ENCODE assay signal across 16 cellular contexts in the genomic region with DNA sequence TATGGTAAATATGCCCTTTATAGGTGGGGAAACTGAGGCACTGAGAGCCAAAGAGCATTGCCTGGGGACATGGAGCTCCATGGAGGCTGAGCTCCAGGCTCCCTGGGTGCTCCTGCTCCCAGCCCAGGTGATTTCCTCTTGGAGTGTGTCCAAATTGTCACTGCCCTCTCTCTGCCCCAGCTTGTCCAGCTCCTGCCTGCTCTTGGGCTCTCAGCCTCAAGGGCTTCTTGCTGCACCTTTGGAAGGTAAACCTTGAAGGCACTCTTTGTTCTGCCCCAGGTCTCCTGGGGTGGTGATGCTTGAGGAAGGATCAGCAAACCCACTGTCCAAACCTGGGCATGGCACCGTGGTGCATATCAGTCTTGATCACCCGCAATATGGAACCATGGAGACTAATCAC.
"Had no signal": no experiment of that assay in that cellular context is flagged by ENCODE, and none has a peak within 500 bp of the region (broad histone marks: within the 10 kb centered on the region; RNA-seq: fewer than 3 reads in every experiment).

No MANE protein-coding gene starts in this region.

- H3K9me3 Mint-ChIP-seq: activated CD4-positive, alpha-beta memory T cell treated with anti-CD3 and anti-CD28 coated beads for 36 hours; activated T-cell treated with anti-CD3 and anti-CD28 coated beads, Interleukin-2, amount 50 U/mL, for 4 hours; nephron progenitor cell; stimulated activated effector memory CD8-positive, alpha-beta T cell treated with anti-CD3 and anti-CD28 coated beads, Interleukin-12 subunit alpha, Interleukin-12 subunit beta, amount 100 ng/mL, for 72 hours had no signal

- DNase-seq: activated CD4-positive, alpha-beta memory T cell treated with anti-CD3 and anti-CD28 coated beads for 36 hours; activated CD4-positive, alpha-beta T cell treated with anti-CD3 and anti-CD28 coated beads for 1 hour; activated gamma-delta T cell; activated T-cell treated with anti-CD3 and anti-CD28 coated beads, Interleukin-2, amount 50 U/mL, for 4 hours; amygdala; foreskin melanocyte; heart left ventricle; left ventricle myocardium inferior; mesendoderm; nephron progenitor cell; psoas muscle; right lobe of liver; uterus had no signal

- H3K27ac Mint-ChIP-seq: activated CD4-positive, alpha-beta memory T cell treated with anti-CD3 and anti-CD28 coated beads for 36 hours; activated naive CD8-positive, alpha-beta T cell; nephron progenitor cell; stimulated activated effector memory CD8-positive, alpha-beta T cell treated with anti-CD3 and anti-CD28 coated beads, Interleukin-12 subunit alpha, Interleukin-12 subunit beta, amount 100 ng/mL, for 72 hours had no signal

- H3K4me1 ChIP-seq: psoas muscle, right lobe of liver had no signal

- H3K27me3 ChIP-seq: heart left ventricle, right lobe of liver, thyroid gland, uterus had no signal

- ATAC-seq: activated T-cell treated with anti-CD3 and anti-CD28 coated beads, Interleukin-2, amount 50 U/mL, for 4 hours; heart left ventricle; psoas muscle; right lobe of liver; stimulated activated effector memory CD8-positive, alpha-beta T cell treated with anti-CD3 and anti-CD28 coated beads, Interleukin-12 subunit alpha, Interleukin-12 subunit beta, amount 100 ng/mL, for 72 hours had no signal

- H3K4me3 ChIP-seq: heart left ventricle, left ventricle myocardium inferior, psoas muscle, right lobe of liver, thyroid gland, uterus had no signal

- H3K4me1 Mint-ChIP-seq: stimulated activated effector memory CD8-positive, alpha-beta T cell treated with anti-CD3 and anti-CD28 coated beads, Interleukin-12 subunit alpha, Interleukin-12 subunit beta, amount 100 ng/mL, for 72 hours had no signal

- H3K36me3 ChIP-seq: heart left ventricle, left ventricle myocardium inferior, right lobe of liver, thyroid gland, uterus had no signal

- H3K36me3 Mint-ChIP-seq: activated CD4-positive, alpha-beta memory T cell treated with anti-CD3 and anti-CD28 coated beads for 36 hours; activated naive CD8-positive, alpha-beta T cell; stimulated activated effector memory CD8-positive, alpha-beta T cell treated with anti-CD3 and anti-CD28 coated beads, Interleukin-12 subunit alpha, Interleukin-12 subunit beta, amount 100 ng/mL, for 72 hours had no signal

- H3K27me3 Mint-ChIP-seq: activated CD4-positive, alpha-beta memory T cell treated with anti-CD3 and anti-CD28 coated beads for 36 hours; activated naive CD8-positive, alpha-beta T cell had no signal

- H3K4me3 Mint-ChIP-seq: activated CD4-positive, alpha-beta memory T cell treated with anti-CD3 and anti-CD28 coated beads for 36 hours; activated naive CD8-positive, alpha-beta T cell; activated T-cell treated with anti-CD3 and anti-CD28 coated beads, Interleukin-2, amount 50 U/mL, for 4 hours; nephron progenitor cell; stimulated activated effector memory CD8-positive, alpha-beta T cell treated with anti-CD3 and anti-CD28 coated beads, Interleukin-12 subunit alpha, Interleukin-12 subunit beta, amount 100 ng/mL, for 72 hours had no signal

- H3K27ac ChIP-seq: heart left ventricle, left ventricle myocardium inferior, psoas muscle, right lobe of liver, thyroid gland, uterus had no signal

- H3K9me3 ChIP-seq: heart left ventricle, left ventricle myocardium inferior, psoas muscle, right lobe of liver, thyroid gland, uterus had no signal
